24 cellular contexts compared by ENCODE assay signal in the genomic region with DNA sequence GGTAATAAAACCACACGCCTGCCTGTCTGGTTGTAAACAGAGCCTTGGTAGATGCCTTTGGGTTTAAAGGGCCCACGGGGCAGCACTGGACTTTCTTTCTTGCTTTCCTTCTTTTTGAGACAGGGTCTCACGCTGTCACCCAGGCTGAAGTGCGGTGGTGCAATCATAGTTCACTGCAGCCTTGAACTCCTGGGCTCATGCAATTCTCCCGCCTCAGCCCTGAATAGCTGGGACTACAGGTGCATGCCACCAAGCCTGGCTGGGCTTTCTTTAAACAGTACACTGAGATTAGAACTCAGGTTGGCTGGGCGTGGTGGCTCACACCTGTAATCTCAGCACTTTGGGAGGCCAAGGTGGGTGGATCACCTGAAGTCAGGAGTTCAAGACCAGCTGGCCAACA. TPM values are rescaled to one million over a fixed set of nuclear protein-coding genes. Genes with fewer than 3 reads are reported as not detected.
DNase-seq lines count a peak whose midpoint lies in the region; ATAC-seq, FAIRE-seq and TF ChIP-seq lines count a peak whose summit lies in the region.
"Had no signal": no experiment of that assay in that cellular context is flagged by ENCODE, and none has a peak within 500 bp of the region (broad histone marks: within the 10 kb centered on the region; RNA-seq: fewer than 3 reads in every experiment).

No MANE protein-coding gene starts in this region.

- FAIRE-seq in HepG2 (lab: Jason Lieb, UNC) = no peak
- FAIRE-seq: A549, GM12892, H54 had no signal

- no peak overlapping the region for H2AFZ ChIP-seq in HepG2 (ENCODE audit: low read length)

- no peaks in the 10 kb centered on the region for H3K27me3 Mint-ChIP-seq in naive thymus-derived CD8-positive, alpha-beta T cell
- H3K27me3 Mint-ChIP-seq in mesothelial cell of epicardium (ENCODE audit: low read depth) = no peaks in the 10 kb centered on the region
- H3K27me3 Mint-ChIP-seq: CD4-positive, alpha-beta memory T cell had no signal

- no TSS peak for BruUV-seq in HepG2 (replicated peaks; lab: Mats Ljungman, UMichigan)

- POLR2A ChIA-PET in HepG2 (lab: Yijun Ruan, JAX) (no interaction called here), RWPE1 (lab: Yijun Ruan, JAX; ENCODE audit: low non-redundant PET) (no interaction called here)
- POLR2A ChIA-PET in naive thymus-derived CD8-positive, alpha-beta T cell (lab: Charles Lee) = interaction anchor here (0.7 kb wide), 1 partner anchor 1718 kb away, joined by 8 read pairs; no protein-coding TSS in a partner anchor

- H3K36me3 Mint-ChIP-seq in naive thymus-derived CD8-positive, alpha-beta T cell = no peaks in the 10 kb centered on the region
- H3K36me3 Mint-ChIP-seq in mesothelial cell of epicardium = peaks cover 1% of the 10 kb centered on the region
- H3K36me3 Mint-ChIP-seq: CD4-positive, alpha-beta memory T cell had no signal

- DNase-seq in left cardiac atrium (peak; percentile 7), heart right ventricle (no peak), HepG2 (ENCODE audit: low spot score) (no peak), sigmoid colon (peak; percentile 42), aorta (peak; percentile 11 to 39), RWPE1 (ENCODE audit: low spot score) (no peak), mesothelial cell of epicardium (ENCODE audit: low spot score in 2 of 2, unreplicated experiment in 2 of 2) (no peak)
- DNase-seq in naive thymus-derived CD8-positive, alpha-beta T cell = no peak
- DNase-seq: 8988T; ACHN; AML-193; BE2C; C1 segment of cervical spinal cord; Calu3; CD4-positive, alpha-beta memory T cell; COR-L47; DMS53; DMS79 treated with DMSO at 0.1 percent for 48 hours; GOT3; HFFc6 had no signal

- WGBS in heart right ventricle, 2 donors = 95 to 97% methylated on average over 6 of the region's 6 CpGs
- whole genome bisulfite sequencing in HepG2 (ENCODE audit: low lambda C conversion rate) = 76% methylated on average over 6 of the region's 6 CpGs
- 81 to 90% methylated on average over 6 of the region's 6 CpGs for WGBS in sigmoid colon, 2 donors
- 97 to 98% methylated on average over 6 of the region's 6 CpGs for WGBS in aorta, 2 donors

- in situ Hi-C loops in HepG2 (cut with HindIII; ENCODE audit: extremely low pct_ligation_motif_present, low pct_unique_long_range_greater_than_20kb) = no loop called here

- H3K27ac ChIP-seq in heart right ventricle = no peak overlapping the region
- H3K27ac ChIP-seq in HepG2 (ENCODE audit: extremely low read length, insufficient read depth, low read length) = no peak overlapping the region
- H3K27ac ChIP-seq in sigmoid colon = no peak overlapping the region
- no peak overlapping the region for H3K27ac ChIP-seq in aorta (ENCODE audit: low read depth in 1 of 2, low read length in 2 of 2)
- no peak overlapping the region for H3K27ac ChIP-seq in RWPE1
- H3K27ac ChIP-seq: A549 had no signal

- H3K4me3 Mint-ChIP-seq in naive thymus-derived CD8-positive, alpha-beta T cell = no peak overlapping the region
- no peak overlapping the region for H3K4me3 Mint-ChIP-seq in mesothelial cell of epicardium
- H3K4me3 Mint-ChIP-seq: CD4-positive, alpha-beta memory T cell; HFFc6 had no signal

- peaks cover 0 to 13% (median 0%) of the 10 kb centered on the region in 4 donors for H3K4me1 Mint-ChIP-seq in naive thymus-derived CD8-positive, alpha-beta T cell
- peaks cover 31% of the 10 kb centered on the region for H3K4me1 Mint-ChIP-seq in mesothelial cell of epicardium

- H3K9me3 ChIP-seq in heart right ventricle (no peaks in the 10 kb centered on the region), HepG2 (ENCODE audit: low read length) (no peaks in the 10 kb centered on the region), sigmoid colon (no peaks in the 10 kb centered on the region), aorta (ENCODE audit: control insufficient read depth, low read length) (no peaks in the 10 kb centered on the region)
- H3K9me3 ChIP-seq: A549, BE2C, HAP-1 had no signal

- no peak for TF ChIP-seq EP300 in HepG2 (IDR thresholded peaks at IDR 0.05; ENCODE audit: low read depth in 2 of 2, low read length in 2 of 2)
- no peak for TF ChIP-seq EP300 in HepG2 (CRISPR knock-in tag; IDR thresholded peaks at IDR 0.05; ENCODE audit: borderline replicate concordance)
- no peak for TF ChIP-seq EP300 in sigmoid colon (IDR thresholded peaks at IDR 0.05)

- no peaks in the 10 kb centered on the region for H4K20me1 ChIP-seq in HepG2 (ENCODE audit: insufficient read depth, low read length)

- H3K4me3 ChIP-seq in heart right ventricle (no peak overlapping the region), HepG2 (replicated peaks in 1 of 3; ENCODE audit: insufficient read depth in 1 of 3, low read depth in 2 of 3, low read length in 3 of 3) (no peak overlapping the region), sigmoid colon (no peak overlapping the region), aorta (ENCODE audit: low read length in 2 of 2) (no peak overlapping the region)
- H3K4me3 ChIP-seq: A549, HAP-1 had no signal

- no peak overlapping the region for H3K4me2 ChIP-seq in HepG2 (ENCODE audit: low read depth, low read length)
- H3K4me2 ChIP-seq: A549 had no signal

- no peaks in the 10 kb centered on the region for H3K9me3 Mint-ChIP-seq in naive thymus-derived CD8-positive, alpha-beta T cell
- no peaks in the 10 kb centered on the region for H3K9me3 Mint-ChIP-seq in mesothelial cell of epicardium
- H3K9me3 Mint-ChIP-seq: CD4-positive, alpha-beta memory T cell; HFFc6 had no signal

- TF ChIP-seq POLR2A in HepG2 (IDR thresholded peaks at IDR 0.05; ENCODE audit: insufficient read depth in 1 of 2, low read depth in 2 of 2, low read length in 2 of 2) (no peak), sigmoid colon (IDR thresholded peaks at IDR 0.05) (no peak)

- no peak for TF ChIP-seq RAD21 in HepG2 (CRISPR knock-in tag; IDR thresholded peaks at IDR 0.05)

- H3K79me2 ChIP-seq in HepG2 (ENCODE audit: insufficient read depth, low read length) = no peaks in the 10 kb centered on the region

- H3K27ac Mint-ChIP-seq in naive thymus-derived CD8-positive, alpha-beta T cell = no peak overlapping the region
- no peak overlapping the region for H3K27ac Mint-ChIP-seq in mesothelial cell of epicardium
- H3K27ac Mint-ChIP-seq: HFFc6 had no signal

- H3K36me3 ChIP-seq in heart right ventricle (no peaks in the 10 kb centered on the region), HepG2 (replicated peaks in 1 of 2; ENCODE audit: control insufficient read depth in 1 of 2, insufficient read depth in 2 of 2, low read length in 2 of 2) (peaks cover 7 to 26% of the 10 kb centered on the region in 2 experiments; a peak in 4 of 5 replicates), sigmoid colon (no peaks in the 10 kb centered on the region), aorta (ENCODE audit: control insufficient read depth in 1 of 2, insufficient read depth in 2 of 2, low read length in 1 of 2) (no peaks in the 10 kb centered on the region)
- H3K36me3 ChIP-seq: BE2C had no signal

- CTCF ChIA-PET in HepG2 (lab: Yijun Ruan, JAX; ENCODE audit: low intra/inter-chr PET ratio, low total read pairs) (no interaction called here), RWPE1 (lab: Yijun Ruan, JAX) (interaction anchor here (0.6 kb wide), 2 partner anchors 70 to 77 kb away, joined by 4 read pairs; no protein-coding TSS in a partner anchor)

- ATAC-seq in left cardiac atrium (no peak), heart right ventricle (no peak), HepG2 (peak; percentile 51; the same call in 2 of the 3 replicates), aorta (ENCODE audit: low FRiP score) (no peak)
- ATAC-seq in naive thymus-derived CD8-positive, alpha-beta T cell = no peak
- ATAC-seq: A549 had no signal

- intact Hi-C loops in left cardiac atrium (cut with DNase I) = loop anchor here in 1 of 2 donors (5.0 kb wide), 1 partner anchor 55 kb away; a partner anchor contains a TSS
- intact Hi-C loops in heart right ventricle (cut with DNase I) = loop anchor here in 2 of 10 donors (5.0 kb wide), 2 partner anchors 55 to 100 kb away; a partner anchor contains a TSS
- intact Hi-C loops in HepG2 (cut with micrococcal nuclease; ENCODE audit: unreplicated experiment) = no loop called here
- intact Hi-C loops in sigmoid colon (cut with DNase I) = no loop called here
- intact Hi-C loops in aorta (cut with DNase I) = no loop called here

- H3K27me3 ChIP-seq in heart right ventricle = no peaks in the 10 kb centered on the region
- H3K27me3 ChIP-seq in HepG2 (ENCODE audit: control insufficient read depth in 1 of 2, insufficient read depth in 2 of 2, low read length in 2 of 2) = no peaks in the 10 kb centered on the region
- H3K27me3 ChIP-seq in sigmoid colon = no peaks in the 10 kb centered on the region
- H3K27me3 ChIP-seq in aorta (ENCODE audit: control insufficient read depth in 1 of 2, insufficient read depth in 2 of 2, low read length in 1 of 2) = no peaks in the 10 kb centered on the region
- H3K27me3 ChIP-seq: BE2C had no signal

- H3K4me1 ChIP-seq in heart right ventricle (peaks cover 0 to 45% (median 39%) of the 10 kb centered on the region in 9 donors), HepG2 (ENCODE audit: insufficient read depth, low read length) (no peaks in the 10 kb centered on the region), sigmoid colon (peaks cover 0 to 5% (median 4%) of the 10 kb centered on the region in 4 donors), aorta (ENCODE audit: control insufficient read depth in 1 of 2, insufficient read depth in 2 of 2, low read length in 2 of 2) (no peaks in the 10 kb centered on the region)
- H3K4me1 ChIP-seq: A549 had no signal

- no peak for TF ChIP-seq CTCF in heart right ventricle (IDR thresholded peaks at IDR 0.05)
- TF ChIP-seq CTCF in HepG2 (CRISPR knock-in tag; IDR thresholded peaks at IDR 0.05) = no peak
- no peak for TF ChIP-seq CTCF in sigmoid colon (IDR thresholded peaks at IDR 0.05)
- TF ChIP-seq CTCF in RWPE1 (conservative IDR thresholded peaks at IDR 0.05; ENCODE audit: low read depth) = no peak
- TF ChIP-seq CTCF in mesothelial cell of epicardium (IDR thresholded peaks at IDR 0.05; ENCODE audit: unreplicated experiment) = no peak

- H3K9ac ChIP-seq in HepG2 (ENCODE audit: insufficient read depth, low read depth, low read length) = no peak overlapping the region

RNA-seq across cellular contexts. Expression of a gene that starts 42.2 kb away (rescaled TPM):
- total RNA-seq in left cardiac atrium (1 to 10 TPM; 1.9 to 2.4 TPM), heart right ventricle (1 to 10 TPM in 5 of 10 donors, under 1 TPM in 5; 0.60 to 3.5 (median 1.1) TPM), HepG2 (2016; rRNA removed; fragmentation: Illumina TruSeq; extraction: Trizol) (20.0 and 22.5 TPM in 2 replicates), sigmoid colon (1 to 10 TPM in 3 of 4 donors, under 1 TPM in 1; 0.66 to 1.7 (median 1.2) TPM), aorta (1 to 10 TPM in 1 of 2 donors, under 1 TPM in 1; 0.91 to 2.1 TPM), mesothelial cell of epicardium (7.9 to 9.4 TPM (median 8.7 TPM) in 3 replicates)
- polyA plus RNA-seq in heart right ventricle (1 to 10 TPM in 1 of 2 donors, under 1 TPM in 1; 0.44 to 1.9 TPM), HepG2 (2011; rRNA removed) (12.6 and 14.6 TPM in 2 replicates), sigmoid colon (10 to 100 TPM in 1 of 3 donors, 1 to 10 TPM in 2; 3.6 to 15.8 (median 7.6) TPM), aorta (1 to 10 TPM in 1 of 2 donors, under 1 TPM in 1; 0.38 to 1.6 TPM)
- total RNA-seq in HepG2 (2016; cell fraction: cytosol; rRNA removed; fragmentation: Illumina TruSeq; extraction: Trizol; ENCODE audit: low read depth) = 13.9 and 15.5 TPM in 2 replicates
- total RNA-seq in HepG2 (2016; cell fraction: insoluble cytoplasmic fraction; rRNA removed; fragmentation: Illumina TruSeq; extraction: Trizol) = 20.6 and 21.0 TPM in 2 replicates
- total RNA-seq in HepG2 (2016; cell fraction: membrane; rRNA removed; fragmentation: Illumina TruSeq; extraction: Trizol) = 24.6 and 24.9 TPM in 2 replicates
- total RNA-seq in HepG2 (2016; cell fraction: nucleus; rRNA removed; fragmentation: Illumina TruSeq; extraction: Trizol) = 11.2 and 11.3 TPM in 2 replicates
- polyA plus RNA-seq in HepG2 (2011; cell fraction: cytosol; rRNA removed) = 9.9 and 16.4 TPM in 2 replicates
- polyA plus RNA-seq in HepG2 (2011; cell fraction: nucleus; rRNA removed) = 9.4 and 12.5 TPM in 2 replicates
- 5.8 and 9.6 TPM in 2 replicates for polyA plus RNA-seq in HepG2 (2012)
- polyA plus RNA-seq in HepG2 (2016; cell fraction: cytosol; fragmentation: Illumina TruSeq; extraction: Trizol; ENCODE audit: low read depth) = 18.4 and 20.8 TPM in 2 replicates
- 22.6 and 26.9 TPM in 2 replicates for polyA plus RNA-seq in HepG2 (2016; cell fraction: insoluble cytoplasmic fraction; fragmentation: Illumina TruSeq; extraction: Trizol; ENCODE audit: low read depth)
- polyA plus RNA-seq in HepG2 (2016; cell fraction: membrane; fragmentation: Illumina TruSeq; extraction: Trizol; ENCODE audit: low read depth) = 23.5 and 25.2 TPM in 2 replicates
- 16.5 and 16.9 TPM in 2 replicates for polyA plus RNA-seq in HepG2 (2016; cell fraction: nucleus; fragmentation: Illumina TruSeq; extraction: Trizol; ENCODE audit: insufficient read depth, low read depth)
- 35.8 and 64.7 TPM in 2 replicates for polyA minus RNA-seq in HepG2 (2011; rRNA and poly(A)+ RNA removed; ENCODE audit: low replicate concordance)
- 4.6 and 7.1 TPM in 2 replicates for polyA minus RNA-seq in HepG2 (2011; cell fraction: cytosol; rRNA and poly(A)+ RNA removed)
- polyA minus RNA-seq in HepG2 (2011; cell fraction: nucleus; rRNA and poly(A)+ RNA removed) = 8.0 TPM in 2 replicates
- total RNA-seq in naive thymus-derived CD8-positive, alpha-beta T cell = 1 to 10 TPM; 1.2 to 1.9 TPM
- polyA plus RNA-seq in naive thymus-derived CD8-positive, alpha-beta T cell = 1 to 10 TPM in 1 of 3 donors, under 1 TPM in 2; 0.28 to 1.1 (median 0.66) TPM

RNA-seq across cellular contexts. Expression of a gene that starts 55.7 kb away (rescaled TPM):
- total RNA-seq in left cardiac atrium (10 to 100 TPM; 24.6 to 39.3 TPM), heart right ventricle (10 to 100 TPM; 11.3 to 29.7 (median 15.8) TPM), HepG2 (2016; rRNA removed; fragmentation: Illumina TruSeq; extraction: Trizol) (6.6 and 7.3 TPM in 2 replicates), sigmoid colon (1 to 10 TPM; 6.3 to 7.5 (median 7.0) TPM), aorta (10 to 100 TPM; 36.8 to 54.1 TPM), mesothelial cell of epicardium (32.0 to 34.6 TPM (median 32.2 TPM) in 3 replicates)
- polyA plus RNA-seq in heart right ventricle (10 to 100 TPM; 10.4 to 19.2 TPM), HepG2 (2011; rRNA removed) (8.7 and 8.8 TPM in 2 replicates), sigmoid colon (1 to 10 TPM; 3.0 to 7.6 (median 4.2) TPM), aorta (10 to 100 TPM in 1 of 2 donors, 1 to 10 TPM in 1; 8.8 to 14.4 TPM)
- 4.7 and 5.1 TPM in 2 replicates for total RNA-seq in HepG2 (2016; cell fraction: cytosol; rRNA removed; fragmentation: Illumina TruSeq; extraction: Trizol; ENCODE audit: low read depth)
- total RNA-seq in HepG2 (2016; cell fraction: insoluble cytoplasmic fraction; rRNA removed; fragmentation: Illumina TruSeq; extraction: Trizol) = 5.1 and 7.0 TPM in 2 replicates
- total RNA-seq in HepG2 (2016; cell fraction: membrane; rRNA removed; fragmentation: Illumina TruSeq; extraction: Trizol) = 14.7 and 15.2 TPM in 2 replicates
- total RNA-seq in HepG2 (2016; cell fraction: nucleus; rRNA removed; fragmentation: Illumina TruSeq; extraction: Trizol) = 4.6 and 4.7 TPM in 2 replicates
- 8.3 and 10.5 TPM in 2 replicates for polyA plus RNA-seq in HepG2 (2011; cell fraction: cytosol; rRNA removed)
- 5.7 and 6.3 TPM in 2 replicates for polyA plus RNA-seq in HepG2 (2011; cell fraction: nucleus; rRNA removed)
- polyA plus RNA-seq in HepG2 (2012) = 2.9 and 3.4 TPM in 2 replicates
- 7.5 and 8.7 TPM in 2 replicates for polyA plus RNA-seq in HepG2 (2016; cell fraction: cytosol; fragmentation: Illumina TruSeq; extraction: Trizol; ENCODE audit: low read depth)
- polyA plus RNA-seq in HepG2 (2016; cell fraction: insoluble cytoplasmic fraction; fragmentation: Illumina TruSeq; extraction: Trizol; ENCODE audit: low read depth) = 9.3 and 11.6 TPM in 2 replicates
- 15.7 and 19.4 TPM in 2 replicates for polyA plus RNA-seq in HepG2 (2016; cell fraction: membrane; fragmentation: Illumina TruSeq; extraction: Trizol; ENCODE audit: low read depth)
- polyA plus RNA-seq in HepG2 (2016; cell fraction: nucleus; fragmentation: Illumina TruSeq; extraction: Trizol; ENCODE audit: insufficient read depth, low read depth) = 7.9 and 8.3 TPM in 2 replicates
- polyA minus RNA-seq in HepG2 (2011; rRNA and poly(A)+ RNA removed; ENCODE audit: low replicate concordance) = 31.6 and 87.2 TPM in 2 replicates
- 8.1 and 9.1 TPM in 2 replicates for polyA minus RNA-seq in HepG2 (2011; cell fraction: cytosol; rRNA and poly(A)+ RNA removed)
- 4.6 and 5.6 TPM in 2 replicates for polyA minus RNA-seq in HepG2 (2011; cell fraction: nucleus; rRNA and poly(A)+ RNA removed)
- total RNA-seq in naive thymus-derived CD8-positive, alpha-beta T cell = 10 to 100 TPM; 28.6 to 29.0 TPM
- 1 to 10 TPM; 1.8 to 4.6 (median 2.2) TPM for polyA plus RNA-seq in naive thymus-derived CD8-positive, alpha-beta T cell

Comparison
In these comparisons a context has a peak if more than half of its experiments do, and no peak if none do; other contexts are left out.
1. DNase-seq: peak in left cardiac atrium (single experiment), sigmoid colon (single experiment) and aorta (2 of 2); none in heart right ventricle (0 of 2), HepG2 (single experiment), naive thymus-derived CD8-positive, alpha-beta T cell (0 of 10), RWPE1 (single experiment) and mesothelial cell of epicardium (0 of 2).